Comparison of ENCODE assay signal across 8 cellular contexts in the genomic region with DNA sequence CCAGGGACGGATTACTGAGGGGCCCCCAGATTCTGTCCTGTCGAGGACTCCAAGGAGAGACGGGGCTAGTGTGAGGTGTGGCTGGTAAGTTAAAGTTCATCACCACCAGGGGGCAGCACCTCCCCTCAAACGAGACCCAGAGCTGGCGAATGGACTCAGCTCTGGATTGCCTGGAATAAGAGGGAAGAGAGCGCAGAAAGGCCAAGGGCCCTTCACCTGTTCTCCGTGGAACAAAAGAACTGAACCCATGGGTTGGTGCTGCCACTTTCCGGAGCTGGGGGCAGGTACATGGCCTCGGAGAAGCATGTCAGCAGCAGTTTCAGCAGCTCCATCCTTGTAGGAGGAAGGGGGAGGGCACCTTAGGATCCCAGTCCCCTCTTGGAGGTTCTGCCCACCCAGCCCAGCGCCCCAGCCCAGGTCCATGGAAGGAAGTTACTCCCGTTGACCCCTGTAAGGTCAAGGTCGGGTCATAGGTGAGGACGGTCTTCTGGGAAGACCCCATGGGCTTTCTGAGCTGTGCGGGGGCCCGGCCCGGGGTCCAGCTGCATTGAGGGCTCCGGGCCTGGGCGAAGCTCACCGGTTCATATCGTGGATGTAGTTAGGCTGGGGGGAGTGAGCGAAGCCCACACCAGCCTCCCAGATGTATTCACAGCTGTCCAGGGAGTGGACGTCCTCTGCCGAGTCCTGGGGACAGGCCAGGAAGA. TPM values are rescaled to one million over a fixed set of nuclear protein-coding genes. Genes with fewer than 3 reads are reported as not detected.
DNase-seq lines count a peak whose midpoint lies in the region; ATAC-seq and TF ChIP-seq lines count a peak whose summit lies in the region.

No MANE protein-coding gene starts in this region.

- no peak overlapping the region for H4K91ac ChIP-seq in neuronal stem cell (ENCODE audit: low read depth, low read length, poor library complexity)

- no CpG with 5 or more reads among the region's 23 CpGs for WGBS in neuronal stem cell (ENCODE audit: extremely low coverage in 2 of 2, insufficient read length in 2 of 2, insufficient replicate concordance in 1 of 2), 2 donors
- WGBS in stomach, 5 donors, result 38 to 56% (median 43%) methylated on average over 19 to 23 of the region's 23 CpGs

- H3K27ac ChIP-seq in RWPE1 (no peak overlapping the region), neuronal stem cell (replicated peaks; ENCODE audit: low read length) (no peak overlapping the region), stomach (peak overlapping the region in 4 of 5 donors; percentile 4 to 44 (median 16))

- peaks cover 0 to 41% (median 11%) of the 10 kb centered on the region in 3 experiments for H3K27me3 ChIP-seq in neuronal stem cell (ENCODE audit: control insufficient read depth in 3 of 3, insufficient read depth in 3 of 3, low read depth in 1 of 3, low read length in 3 of 3)
- H3K27me3 ChIP-seq in stomach, result no peaks in the 10 kb centered on the region

- H3K9ac ChIP-seq in neuronal stem cell (ENCODE audit: low read depth, low read length, poor library complexity), result peak overlapping the region; percentile 9

- intact Hi-C loops in stomach (cut with DNase I; ENCODE audit: low total_unique reads), result no loop called here

- H3K36me3 ChIP-seq in neuronal stem cell (replicated peaks in 1 of 2; ENCODE audit: control insufficient read depth in 2 of 2, insufficient read depth in 2 of 2, low read length in 2 of 2), result no peaks in the 10 kb centered on the region
- peaks cover 6 to 69% (median 54%) of the 10 kb centered on the region in 4 donors for H3K36me3 ChIP-seq in stomach

- no peak overlapping the region for H3K18ac ChIP-seq in neuronal stem cell (ENCODE audit: low read length)

- POLR2A ChIA-PET in RWPE1 (lab: Yijun Ruan, JAX; ENCODE audit: low non-redundant PET), result interaction anchor here (0.5 to 0.9 kb wide), 4 partner anchors 26 to 92 kb away, joined by 3 to 4 read pairs (median 3); a partner anchor contains a TSS

- no peak overlapping the region for H3K4me2 ChIP-seq in neuronal stem cell (ENCODE audit: insufficient read depth, low read length, poor library complexity, severe bottlenecking)

- no peak overlapping the region for H2BK120ac ChIP-seq in neuronal stem cell (ENCODE audit: low read depth, low read length)

- H2AFZ ChIP-seq in neuronal stem cell (ENCODE audit: low read length), result peak overlapping the region; percentile 66

- DNase-seq in DMS79 treated with DMSO at 0.1 percent for 48 hours (lab: John Stamatoyannopoulos, UW) (peak; percentile 44), M059J (ENCODE audit: low read depth) (peak; percentile 79), RWPE1 (ENCODE audit: low spot score) (peak; percentile 81), fibroblast of the aortic adventitia (ENCODE audit: low read depth) (peak; percentile 90), neuronal stem cell (ENCODE audit: low spot score) (peak; percentile 85), stomach (peak; percentile 93)
- DNase-seq in activated T-helper 1 cell treated with anti-CD3 and anti-CD28 coated beads, Interleukin-2, amount 50 U/mL, for 16 hours (ENCODE audit: low read depth in 1 of 2, low spot score in 1 of 2), result peak; percentile 73 to 79

- no peak overlapping the region for H3K14ac ChIP-seq in neuronal stem cell (ENCODE audit: low read length)

- no peaks in the 10 kb centered on the region for H3K4me1 ChIP-seq in neuronal stem cell (ENCODE audit: control insufficient read depth in 2 of 2, insufficient read depth in 1 of 2, low read depth in 1 of 2, low read length in 2 of 2)
- peaks cover 12 to 44% (median 32%) of the 10 kb centered on the region in 4 donors for H3K4me1 ChIP-seq in stomach

- no peak overlapping the region for H3K4ac ChIP-seq in neuronal stem cell (ENCODE audit: low read length)

- no peak for TF ChIP-seq EP300 in stomach (IDR thresholded peaks at IDR 0.05)

- H2BK12ac ChIP-seq in neuronal stem cell (ENCODE audit: low read length), result no peak overlapping the region

- CTCF ChIA-PET in RWPE1 (lab: Yijun Ruan, JAX), result interaction anchor here (0.6 to 3.0 kb wide), 22 partner anchors 10 to 240 kb away, joined by 3 to 35 read pairs (median 6); a partner anchor contains a TSS

- H3K79me1 ChIP-seq in neuronal stem cell (ENCODE audit: low read depth, low read length), result no peaks in the 10 kb centered on the region

- no peak overlapping the region for H2BK15ac ChIP-seq in neuronal stem cell (ENCODE audit: low read length)

- no peak for TF ChIP-seq POLR2A in stomach (IDR thresholded peaks at IDR 0.05)

- H3K23ac ChIP-seq in neuronal stem cell (ENCODE audit: low read depth, low read length, poor library complexity), result no peak overlapping the region

- H2BK5ac ChIP-seq in neuronal stem cell (ENCODE audit: low read length), result peak overlapping the region; percentile 16

- no peak overlapping the region for H4K8ac ChIP-seq in neuronal stem cell (ENCODE audit: low read depth, low read length)

- no peak for ATAC-seq in GM21526 (IDR thresholded peaks at IDR 0.05; ENCODE audit: low FRiP score, unreplicated experiment)

- peak; percentile 85 for TF ChIP-seq CTCF in RWPE1 (conservative IDR thresholded peaks at IDR 0.05; ENCODE audit: low read depth)
- peak; percentile 68 for TF ChIP-seq CTCF in fibroblast of the aortic adventitia (IDR thresholded peaks at IDR 0.05; ENCODE audit: insufficient read depth, low read length)
- peak in 5 of 7 experiments; percentile 49 to 83 (median 77) for TF ChIP-seq CTCF in stomach (IDR thresholded peaks at IDR 0.05)

- no peak overlapping the region for H3K4me3 ChIP-seq in fibroblast of the aortic adventitia (ENCODE audit: low read depth, low read length)
- no peak overlapping the region for H3K4me3 ChIP-seq in neuronal stem cell (ENCODE audit: low read length in 2 of 2)
- no peak overlapping the region for H3K4me3 ChIP-seq in stomach

- H3K9me3 ChIP-seq in neuronal stem cell (replicated peaks in 1 of 2; ENCODE audit: control insufficient read depth in 2 of 2, insufficient read depth in 1 of 2, low read depth in 1 of 2, low read length in 2 of 2), result peaks cover 0 to 1% of the 10 kb centered on the region in 2 donors
- H3K9me3 ChIP-seq in stomach, result no peaks in the 10 kb centered on the region

- H2AK5ac ChIP-seq in neuronal stem cell (ENCODE audit: low read depth, low read length), result peak overlapping the region; percentile 23

RNA-seq across cellular contexts. Expression of a gene that starts 10.8 kb away (rescaled TPM):
- 0.39 TPM in 1 of 2 replicates, not detected in the other for total RNA-seq in M059J (2014; rRNA removed; shearing (Covaris generic))
- 0.33 and 0.90 TPM in 2 replicates for total RNA-seq in fibroblast of the aortic adventitia (ENCODE audit: low replicate concordance)
- 8.1 TPM for polyA plus RNA-seq in neuronal stem cell (2013, experiment 1 of 2)
- 7.5 TPM for polyA plus RNA-seq in neuronal stem cell (2013, experiment 2 of 2)
- total RNA-seq in stomach, result 100 to 1,000 TPM in 2 of 5 donors, 10 to 100 TPM in 3; 36.5 to 304 (median 94.5) TPM
- polyA plus RNA-seq in stomach, result 10 to 100 TPM; 52.7 to 85.2 (median 69.5) TPM

RNA-seq across cellular contexts. Expression of a gene that starts 25.6 kb away (rescaled TPM):
- 7.0 and 13.6 TPM in 2 replicates for total RNA-seq in M059J (2014; rRNA removed; shearing (Covaris generic))
- total RNA-seq in fibroblast of the aortic adventitia (ENCODE audit: low replicate concordance) (11.8 and 15.3 TPM in 2 replicates), stomach (10 to 100 TPM in 4 of 5 donors, 1 to 10 TPM in 1; 4.8 to 78.8 (median 11.7) TPM)
- 12.6 TPM for polyA plus RNA-seq in neuronal stem cell (2013, experiment 1 of 2)
- polyA plus RNA-seq in neuronal stem cell (2013, experiment 2 of 2), result 12.5 TPM
- 10 to 100 TPM in 1 of 3 donors, 1 to 10 TPM in 2; 4.4 to 18.9 (median 6.1) TPM for polyA plus RNA-seq in stomach

RNA-seq across cellular contexts. Expression of a gene that starts 26.1 kb away (rescaled TPM):
- total RNA-seq in M059J (2014; rRNA removed; shearing (Covaris generic)), result not detected in 2 replicates
- total RNA-seq in fibroblast of the aortic adventitia (ENCODE audit: low replicate concordance) (not detected in 2 replicates), stomach (under 1 TPM in 1 of 5 donors, not detected in 4; 0.18 TPM)
- not detected for polyA plus RNA-seq in neuronal stem cell (2013, experiment 1 of 2)
- not detected for polyA plus RNA-seq in neuronal stem cell (2013, experiment 2 of 2)
- 1 to 10 TPM in 1 of 3 donors, not detected in 2; 2.6 TPM for polyA plus RNA-seq in stomach

RNA-seq across cellular contexts. Expression of a gene that starts 37.7 kb away (rescaled TPM):
- not detected in 2 replicates for total RNA-seq in M059J (2014; rRNA removed; shearing (Covaris generic))
- total RNA-seq in fibroblast of the aortic adventitia (ENCODE audit: low replicate concordance), result not detected in 2 replicates
- not detected for polyA plus RNA-seq in neuronal stem cell (2013, experiment 1 of 2)
- polyA plus RNA-seq in neuronal stem cell (2013, experiment 2 of 2), result not detected
- total RNA-seq in stomach, result 1 to 10 TPM in 1 of 5 donors, not detected in 4; 3.2 TPM
- under 1 TPM in 1 of 3 donors, not detected in 2; 0.15 TPM for polyA plus RNA-seq in stomach

RNA-seq across cellular contexts. Expression of a gene that starts 38.8 kb away (rescaled TPM):
- not detected in 2 replicates for total RNA-seq in M059J (2014; rRNA removed; shearing (Covaris generic))
- total RNA-seq in fibroblast of the aortic adventitia (ENCODE audit: low replicate concordance) (0.49 TPM in 1 of 2 replicates, not detected in the other), stomach (under 1 TPM in 1 of 5 donors, not detected in 4; 0.18 TPM)
- polyA plus RNA-seq in neuronal stem cell (2013, experiment 1 of 2), result 0.20 TPM
- 0.24 TPM for polyA plus RNA-seq in neuronal stem cell (2013, experiment 2 of 2)
- polyA plus RNA-seq in stomach, result 1 to 10 TPM in 1 of 3 donors, not detected in 2; 1.0 TPM

Comparison
In these comparisons a context has a peak if more than half of its experiments do, and no peak if none do; other contexts are left out.
1. H3K27ac ChIP-seq: peak in stomach (4 of 5); none in RWPE1 (single experiment) and neuronal stem cell (single experiment).
2. RNA of a gene that starts 10.8 kb away (total RNA-seq): 36.5 to 304 TPM in stomach; 0.33 to 0.90 TPM in fibroblast of the aortic adventitia and 0.39 TPM in M059J; every median in the first group is over 10 times any median in the second.
3. Peak in every context shown above with its lines, with median percentiles within 50 percentile points of each other: DNase-seq and CTCF ChIP-seq.